1 cellular context compared by ENCODE assay signal in genomic region chr13:33229446-33230177, GRCh38.
TF ChIP-seq lines count a peak whose summit lies in the region.

No MANE protein-coding gene starts in this region.

TF ChIP-seq in HepG2, 621 proteins besides CTCF, POLR2A, EP300 and RAD21 (continued from another document and continues in another):
- TF ChIP-seq SNAI1 (CRISPR knock-in tag; IDR thresholded peaks at IDR 0.05; ENCODE audit: borderline replicate concordance) (no peak), HNF1A (IDR thresholded peaks at IDR 0.05; ENCODE audit: low read depth) (peak; percentile 80), HNF1A (CRISPR knock-in tag; IDR thresholded peaks at IDR 0.05; ENCODE audit: borderline replicate concordance) (peak; percentile 89; the same call in 1 of the 2 replicates), SALL2 (CRISPR knock-in tag; IDR thresholded peaks at IDR 0.05) (peak; percentile 59), MIER2 (CRISPR knock-in tag; IDR thresholded peaks at IDR 0.05) (no peak), ZNF432 (CRISPR knock-in tag; IDR thresholded peaks at IDR 0.05; ENCODE audit: borderline replicate concordance) (no peak), ZFP36L1 (CRISPR knock-in tag; IDR thresholded peaks at IDR 0.05) (no peak), ZNF784 (CRISPR knock-in tag; IDR thresholded peaks at IDR 0.05; ENCODE audit: borderline replicate concordance) (no peak), SOX13 (IDR thresholded peaks at IDR 0.05) (peak; percentile 70), SOX13 (CRISPR knock-in tag; conservative IDR thresholded peaks at IDR 0.05 in 1 of 2, IDR thresholded peaks at IDR 0.05 in 1 of 2) (peak in 1 of 2 experiments; percentile 89; a peak in 2 of 4 replicates), TERF1 (CRISPR knock-in tag; IDR thresholded peaks at IDR 0.05) (no peak), KDM2A (CRISPR knock-in tag; IDR thresholded peaks at IDR 0.05; ENCODE audit: borderline replicate concordance, low read depth) (peak; percentile 40; the same call in 1 of the 2 replicates), ZNF614 (CRISPR knock-in tag; IDR thresholded peaks at IDR 0.05; ENCODE audit: borderline replicate concordance) (peak; percentile 41; the same call in 1 of the 2 replicates), ZNF318 (CRISPR knock-in tag; IDR thresholded peaks at IDR 0.05) (no peak), TBX2 (CRISPR knock-in tag; IDR thresholded peaks at IDR 0.05; ENCODE audit: borderline replicate concordance) (peak; percentile 94), ZNF512B (CRISPR knock-in tag; IDR thresholded peaks at IDR 0.05; ENCODE audit: borderline replicate concordance) (no peak), KDM6A (CRISPR knock-in tag; IDR thresholded peaks at IDR 0.05; ENCODE audit: low read depth) (no peak), RFX5 (IDR thresholded peaks at IDR 0.05; ENCODE audit: low read depth, low read length) (no peak), CHD2 (IDR thresholded peaks at IDR 0.05; ENCODE audit: low read depth, low read length) (no peak), SMAD9 (CRISPR knock-in tag; IDR thresholded peaks at IDR 0.05) (no peak), TCF7 (IDR thresholded peaks at IDR 0.05; ENCODE audit: low read depth) (peak; percentile 67), EEA1 (CRISPR knock-in tag; IDR thresholded peaks at IDR 0.05; ENCODE audit: borderline replicate concordance) (no peak), ZKSCAN5 (CRISPR knock-in tag; IDR thresholded peaks at IDR 0.05) (no peak)
- TF ChIP-seq, protein P1, sequence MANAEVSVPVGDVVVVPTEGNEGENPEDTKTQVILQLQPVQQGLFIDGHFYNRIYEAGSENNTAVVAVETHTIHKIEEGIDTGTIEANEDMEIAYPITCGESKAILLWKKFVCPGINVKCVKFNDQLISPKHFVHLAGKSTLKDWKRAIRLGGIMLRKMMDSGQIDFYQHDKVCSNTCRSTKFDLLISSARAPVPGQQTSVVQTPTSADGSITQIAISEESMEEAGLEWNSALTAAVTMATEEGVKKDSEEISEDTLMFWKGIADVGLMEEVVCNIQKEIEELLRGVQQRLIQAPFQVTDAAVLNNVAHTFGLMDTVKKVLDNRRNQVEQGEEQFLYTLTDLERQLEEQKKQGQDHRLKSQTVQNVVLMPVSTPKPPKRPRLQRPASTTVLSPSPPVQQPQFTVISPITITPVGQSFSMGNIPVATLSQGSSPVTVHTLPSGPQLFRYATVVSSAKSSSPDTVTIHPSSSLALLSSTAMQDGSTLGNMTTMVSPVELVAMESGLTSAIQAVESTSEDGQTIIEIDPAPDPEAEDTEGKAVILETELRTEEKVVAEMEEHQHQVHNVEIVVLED (CRISPR knock-in tag; IDR thresholded peaks at IDR 0.05; ENCODE audit: borderline replicate concordance), result no peak
- TF ChIP-seq, protein P2, sequence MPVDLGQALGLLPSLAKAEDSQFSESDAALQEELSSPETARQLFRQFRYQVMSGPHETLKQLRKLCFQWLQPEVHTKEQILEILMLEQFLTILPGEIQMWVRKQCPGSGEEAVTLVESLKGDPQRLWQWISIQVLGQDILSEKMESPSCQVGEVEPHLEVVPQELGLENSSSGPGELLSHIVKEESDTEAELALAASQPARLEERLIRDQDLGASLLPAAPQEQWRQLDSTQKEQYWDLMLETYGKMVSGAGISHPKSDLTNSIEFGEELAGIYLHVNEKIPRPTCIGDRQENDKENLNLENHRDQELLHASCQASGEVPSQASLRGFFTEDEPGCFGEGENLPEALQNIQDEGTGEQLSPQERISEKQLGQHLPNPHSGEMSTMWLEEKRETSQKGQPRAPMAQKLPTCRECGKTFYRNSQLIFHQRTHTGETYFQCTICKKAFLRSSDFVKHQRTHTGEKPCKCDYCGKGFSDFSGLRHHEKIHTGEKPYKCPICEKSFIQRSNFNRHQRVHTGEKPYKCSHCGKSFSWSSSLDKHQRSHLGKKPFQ (CRISPR knock-in tag; IDR thresholded peaks at IDR 0.05; ENCODE audit: insufficient replicate concordance), result no peak
- TF ChIP-seq, protein P3, sequence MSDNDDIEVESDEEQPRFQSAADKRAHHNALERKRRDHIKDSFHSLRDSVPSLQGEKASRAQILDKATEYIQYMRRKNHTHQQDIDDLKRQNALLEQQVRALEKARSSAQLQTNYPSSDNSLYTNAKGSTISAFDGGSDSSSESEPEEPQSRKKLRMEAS (IDR thresholded peaks at IDR 0.05), result peak; percentile 66
- TF ChIP-seq, protein P4, sequence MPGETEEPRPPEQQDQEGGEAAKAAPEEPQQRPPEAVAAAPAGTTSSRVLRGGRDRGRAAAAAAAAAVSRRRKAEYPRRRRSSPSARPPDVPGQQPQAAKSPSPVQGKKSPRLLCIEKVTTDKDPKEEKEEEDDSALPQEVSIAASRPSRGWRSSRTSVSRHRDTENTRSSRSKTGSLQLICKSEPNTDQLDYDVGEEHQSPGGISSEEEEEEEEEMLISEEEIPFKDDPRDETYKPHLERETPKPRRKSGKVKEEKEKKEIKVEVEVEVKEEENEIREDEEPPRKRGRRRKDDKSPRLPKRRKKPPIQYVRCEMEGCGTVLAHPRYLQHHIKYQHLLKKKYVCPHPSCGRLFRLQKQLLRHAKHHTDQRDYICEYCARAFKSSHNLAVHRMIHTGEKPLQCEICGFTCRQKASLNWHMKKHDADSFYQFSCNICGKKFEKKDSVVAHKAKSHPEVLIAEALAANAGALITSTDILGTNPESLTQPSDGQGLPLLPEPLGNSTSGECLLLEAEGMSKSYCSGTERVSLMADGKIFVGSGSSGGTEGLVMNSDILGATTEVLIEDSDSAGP (CRISPR knock-in tag; IDR thresholded peaks at IDR 0.05; ENCODE audit: borderline replicate concordance), result 0 out of 2 replicates have a peak, but pooled peaks have one; percentile 21
- TF ChIP-seq, protein P5, sequence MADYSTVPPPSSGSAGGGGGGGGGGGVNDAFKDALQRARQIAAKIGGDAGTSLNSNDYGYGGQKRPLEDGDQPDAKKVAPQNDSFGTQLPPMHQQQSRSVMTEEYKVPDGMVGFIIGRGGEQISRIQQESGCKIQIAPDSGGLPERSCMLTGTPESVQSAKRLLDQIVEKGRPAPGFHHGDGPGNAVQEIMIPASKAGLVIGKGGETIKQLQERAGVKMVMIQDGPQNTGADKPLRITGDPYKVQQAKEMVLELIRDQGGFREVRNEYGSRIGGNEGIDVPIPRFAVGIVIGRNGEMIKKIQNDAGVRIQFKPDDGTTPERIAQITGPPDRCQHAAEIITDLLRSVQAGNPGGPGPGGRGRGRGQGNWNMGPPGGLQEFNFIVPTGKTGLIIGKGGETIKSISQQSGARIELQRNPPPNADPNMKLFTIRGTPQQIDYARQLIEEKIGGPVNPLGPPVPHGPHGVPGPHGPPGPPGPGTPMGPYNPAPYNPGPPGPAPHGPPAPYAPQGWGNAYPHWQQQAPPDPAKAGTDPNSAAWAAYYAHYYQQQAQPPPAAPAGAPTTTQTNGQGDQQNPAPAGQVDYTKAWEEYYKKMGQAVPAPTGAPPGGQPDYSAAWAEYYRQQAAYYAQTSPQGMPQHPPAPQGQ (CRISPR knock-in tag; IDR thresholded peaks at IDR 0.05; ENCODE audit: borderline replicate concordance), result no peak
